ENCODE assay signal across 15 cellular contexts in the genomic region with DNA sequence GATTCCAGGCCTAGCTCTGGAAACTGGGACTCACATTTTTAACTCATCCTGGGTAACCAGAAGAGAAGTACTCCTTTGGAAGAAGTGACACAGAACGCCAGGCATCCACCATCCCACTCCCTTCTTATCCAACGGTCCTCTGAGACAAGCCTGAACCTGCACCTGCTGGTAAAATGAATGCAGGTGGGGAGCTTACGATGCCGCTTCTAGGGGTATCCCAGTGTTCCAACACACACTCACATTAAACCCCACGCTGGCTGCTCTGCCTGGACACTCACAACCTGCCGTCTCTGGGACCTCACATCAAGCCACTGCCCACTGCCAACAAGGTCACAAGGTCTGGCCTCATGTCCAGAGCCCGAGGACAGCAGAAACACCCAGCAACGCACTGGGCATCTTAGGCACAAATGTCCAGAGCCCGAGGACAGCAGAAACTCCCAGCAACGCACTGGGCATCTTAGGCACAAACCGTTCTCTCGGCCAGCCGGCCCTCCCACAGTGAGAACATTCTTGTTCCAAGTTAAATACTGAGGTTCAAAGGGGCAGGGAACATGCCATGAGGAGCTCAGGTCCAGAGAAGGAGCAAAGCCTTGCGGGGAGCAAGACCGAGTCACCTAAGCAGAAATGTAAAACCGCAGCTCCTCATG. TPM values are rescaled to one million over a fixed set of nuclear protein-coding genes. Genes with fewer than 3 reads are reported as not detected.
A peak's percentile ranks its signal among the peaks of the same experiment; 100 is the strongest.
DNase-seq lines count a peak whose midpoint lies in the region; ATAC-seq, FAIRE-seq and TF ChIP-seq lines count a peak whose summit lies in the region.
"Had no signal": no experiment of that assay in that cellular context is flagged by ENCODE, and none has a peak within 500 bp of the region (broad histone marks: within the 10 kb centered on the region; RNA-seq: fewer than 3 reads in every experiment).

No MANE protein-coding gene starts in this region.

- no peak overlapping the region for H3K4me3 ChIP-seq in bronchial epithelial cell (ENCODE audit: low read depth, low read length)
- no peak overlapping the region for H3K4me3 ChIP-seq in lower lobe of right lung
- H3K4me3 ChIP-seq in stomach: no peak overlapping the region
- H3K4me3 ChIP-seq: BLaER1 treated with 17β-estradiol and CSF1 and Interleukin-3, amounts not matched to agents 10 nM and 100 nM; MG63 had no signal

- 59 to 78% (median 61%) methylated on average over 15 to 16 of the region's 16 CpGs for WGBS in stomach, 5 donors

- H3K4me1 ChIP-seq in lower lobe of right lung: peaks cover 23% of the 10 kb centered on the region
- peaks cover 25 to 56% (median 46%) of the 10 kb centered on the region in 4 donors for H3K4me1 ChIP-seq in stomach

- POLR2A ChIA-PET in RWPE1 (lab: Yijun Ruan, JAX; ENCODE audit: low non-redundant PET): no interaction called here

- H3K9me3 ChIP-seq in lower lobe of right lung (no peaks in the 10 kb centered on the region), stomach (no peaks in the 10 kb centered on the region)
- H3K9me3 ChIP-seq: MG63 had no signal

- intact Hi-C loops in lower lobe of right lung (cut with DNase I) (no loop called here), stomach (cut with DNase I; ENCODE audit: low total_unique reads) (loop anchor here (10.0 kb wide), 1 partner anchor 93 kb away; a partner anchor contains a TSS)

- FAIRE-seq in bronchial epithelial cell (lab: Jason Lieb, UNC): peak; percentile 32

- ATAC-seq in lower lobe of right lung (no peak), HG03521 (IDR thresholded peaks at IDR 0.05; ENCODE audit: unreplicated experiment) (no peak)
- ATAC-seq: activated CD4-positive, CD25-positive, alpha-beta regulatory T cell treated with anti-CD3 and anti-CD28 coated beads, Interleukin-2, amount 50 U/mL, for 24 hours; activated CD8-positive, alpha-beta memory T cell treated with anti-CD3 and anti-CD28 coated beads, Interleukin-2, amount 10 ng/mL, durations not matched to agents 7 days and 5 days; Right ventricle myocardium inferior had no signal

- DNase-seq in RWPE1 (ENCODE audit: low spot score) (no peak), bronchial epithelial cell (ENCODE audit: low read depth) (peak; percentile 28), lower lobe of right lung (peak; percentile 42), stomach (peak; percentile 65), SIG-M5 (lab: John Stamatoyannopoulos, UW) (no peak), glomerular visceral epithelial cell (ENCODE audit: extremely low spot score) (no peak)
- DNase-seq: activated CD8-positive, alpha-beta memory T cell treated with anti-CD3 and anti-CD28 coated beads, Interleukin-2, amount 10 ng/mL, durations not matched to agents 7 days and 5 days; activated naive CD4-positive, alpha-beta T cell; DMS153; MG63; NCI-H1694 had no signal

- H3K27me3 ChIP-seq in bronchial epithelial cell (ENCODE audit: control insufficient read depth, insufficient read depth, low read length): no peaks in the 10 kb centered on the region
- H3K27me3 ChIP-seq in lower lobe of right lung (ENCODE audit: low read depth): no peaks in the 10 kb centered on the region
- H3K27me3 ChIP-seq in stomach: no peaks in the 10 kb centered on the region
- H3K27me3 ChIP-seq: BLaER1 treated with 17β-estradiol and CSF1 and Interleukin-3, amounts not matched to agents 10 nM and 100 nM; MG63 had no signal

- no peak for TF ChIP-seq EP300 in stomach (IDR thresholded peaks at IDR 0.05)

- H3K27ac ChIP-seq in RWPE1: peak overlapping the region; percentile 39
- no peak overlapping the region for H3K27ac ChIP-seq in lower lobe of right lung
- no peak overlapping the region for H3K27ac ChIP-seq in stomach
- H3K27ac ChIP-seq: BLaER1 treated with 17β-estradiol and CSF1 and Interleukin-3, amounts not matched to agents 10 nM and 100 nM had no signal

- H3K36me3 ChIP-seq in bronchial epithelial cell (ENCODE audit: control insufficient read depth, insufficient read depth, low read length) (peaks cover 15% of the 10 kb centered on the region), lower lobe of right lung (peaks cover 57% of the 10 kb centered on the region), stomach (peaks cover 14 to 71% (median 61%) of the 10 kb centered on the region in 4 donors)

- no peak for TF ChIP-seq POLR2A in stomach (IDR thresholded peaks at IDR 0.05)

- TF ChIP-seq CTCF in RWPE1 (conservative IDR thresholded peaks at IDR 0.05; ENCODE audit: low read depth) (no peak), bronchial epithelial cell (IDR thresholded peaks at IDR 0.05; ENCODE audit: insufficient read depth, low read length, severe bottlenecking) (no peak), lower lobe of right lung (IDR thresholded peaks at IDR 0.05) (no peak), stomach (IDR thresholded peaks at IDR 0.05) (no peak)

- CTCF ChIA-PET in RWPE1 (lab: Yijun Ruan, JAX): interaction anchor here (0.6 kb wide), 3 partner anchors 156 to 1573 kb away, joined by 3 to 7 read pairs (median 5); no protein-coding TSS in a partner anchor

RNA-seq across cellular contexts. Expression of a gene that starts 9.9 kb away (rescaled TPM):
- total RNA-seq in bronchial epithelial cell: 60.6 and 69.4 TPM in 2 replicates
- total RNA-seq in lower lobe of right lung: 54.2 TPM
- total RNA-seq in stomach: 100 to 1,000 TPM in 1 of 5 donors, 10 to 100 TPM in 4; 18.1 to 148 (median 25.5) TPM
- polyA plus RNA-seq in stomach: 10 to 100 TPM; 19.1 to 31.1 (median 20.0) TPM

RNA-seq across cellular contexts. Expression of a gene that starts 22.8 kb away (rescaled TPM):
- 28.2 and 28.4 TPM in 2 replicates for total RNA-seq in bronchial epithelial cell
- 46.6 TPM for total RNA-seq in lower lobe of right lung
- 10 to 100 TPM in 4 of 5 donors, 1 to 10 TPM in 1; 4.1 to 42.6 (median 23.8) TPM for total RNA-seq in stomach
- 10 to 100 TPM; 51.6 to 62.3 (median 58.7) TPM for polyA plus RNA-seq in stomach

RNA-seq across cellular contexts. Expression of a gene that starts 46.8 kb away (rescaled TPM):
- 44.0 and 53.5 TPM in 2 replicates for total RNA-seq in bronchial epithelial cell
- 78.7 TPM for total RNA-seq in lower lobe of right lung
- 100 to 1,000 TPM in 1 of 5 donors, 10 to 100 TPM in 4; 12.9 to 146 (median 16.8) TPM for total RNA-seq in stomach
- 100 to 1,000 TPM in 1 of 3 donors, 10 to 100 TPM in 2; 81.7 to 110 (median 97.0) TPM for polyA plus RNA-seq in stomach

Comparison
In these comparisons a context has a peak if more than half of its experiments do, and no peak if none do; other contexts are left out.
1. DNase-seq: peak in bronchial epithelial cell (single experiment), lower lobe of right lung (single experiment) and stomach (single experiment); none in RWPE1 (single experiment), SIG-M5 (single experiment) and glomerular visceral epithelial cell (single experiment).